16 cellular contexts compared by ENCODE assay signal in the genomic region with DNA sequence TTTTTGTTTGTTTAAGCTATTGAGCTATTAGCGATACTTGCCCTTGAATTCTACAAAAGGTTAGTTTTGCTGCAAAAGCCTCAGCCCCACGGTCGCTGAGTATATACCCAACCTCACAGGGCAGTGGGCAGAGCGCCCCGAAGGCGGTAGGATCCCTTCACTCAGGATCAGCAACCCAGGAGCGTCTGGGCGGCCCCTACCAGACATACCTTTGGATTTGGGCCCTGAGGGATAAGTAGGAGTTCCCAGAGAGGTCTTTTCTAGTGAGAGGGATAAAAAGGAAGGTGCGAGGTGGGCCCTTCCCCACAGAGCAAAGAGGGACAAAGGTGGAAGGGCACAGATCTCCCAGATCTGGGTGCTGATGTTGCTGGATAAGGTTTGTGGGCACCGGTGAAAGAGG. TPM values are rescaled to one million over a fixed set of nuclear protein-coding genes. Genes with fewer than 3 reads are reported as not detected.
"Had no signal": no experiment of that assay in that cellular context is flagged by ENCODE, and none has a peak within 500 bp of the region (broad histone marks: within the 10 kb centered on the region; RNA-seq: fewer than 3 reads in every experiment).

No MANE protein-coding gene starts in this region.

- H3K27ac ChIP-seq: body of pancreas, hepatocyte, left lung had no signal

- H3K27me3 ChIP-seq: body of pancreas, hepatocyte had no signal

- H3K27ac Mint-ChIP-seq: activated B cell treated with CpG ODN at 0.5 μM for 24 hours; activated CD4-positive, alpha-beta memory T cell treated with anti-CD3 and anti-CD28 coated beads, Interleukin-2, amount 10 ng/mL, durations not matched to agents 7 days and 5 days; activated CD8-positive, alpha-beta memory T cell treated with anti-CD3 and anti-CD28 coated beads, Interleukin-2, amount 10 ng/mL, durations not matched to agents 7 days and 5 days; activated naive CD8-positive, alpha-beta T cell treated with anti-CD3 and anti-CD28 coated beads, Interleukin-2, amount 10 ng/mL, durations not matched to agents 7 days and 5 days; effector memory CD8-positive, alpha-beta T cell; stimulated activated naive B cell treated with anti-CD40 and anti-IgM and Interleukin-4, amounts not matched to agents 10 μg/mL and 1 μg/mL and 100 μg/mL, for 72 hours had no signal

- ATAC-seq: activated CD8-positive, alpha-beta memory T cell treated with anti-CD3 and anti-CD28 coated beads, Interleukin-2, amount 10 ng/mL, durations not matched to agents 7 days and 5 days; body of pancreas; effector memory CD8-positive, alpha-beta T cell; left lung; sciatic nerve; stimulated activated naive B cell treated with anti-CD40 and anti-IgM and Interleukin-4, amounts not matched to agents 10 μg/mL and 1 μg/mL and 100 μg/mL, for 72 hours had no signal

- H3K4me2 ChIP-seq: hepatocyte, smooth muscle cell had no signal

- H3K4me3 Mint-ChIP-seq: activated B cell treated with CpG ODN at 0.5 μM for 24 hours; activated CD4-positive, alpha-beta memory T cell treated with anti-CD3 and anti-CD28 coated beads, Interleukin-2, amount 10 ng/mL, durations not matched to agents 7 days and 5 days; activated CD8-positive, alpha-beta memory T cell treated with anti-CD3 and anti-CD28 coated beads, Interleukin-2, amount 10 ng/mL, durations not matched to agents 7 days and 5 days; activated naive CD8-positive, alpha-beta T cell treated with anti-CD3 and anti-CD28 coated beads, Interleukin-2, amount 10 ng/mL, durations not matched to agents 7 days and 5 days; effector memory CD8-positive, alpha-beta T cell; stimulated activated naive B cell treated with anti-CD40 and anti-IgM and Interleukin-4, amounts not matched to agents 10 μg/mL and 1 μg/mL and 100 μg/mL, for 72 hours had no signal

- H3K4me3 ChIP-seq: body of pancreas, hepatocyte, left lung, smooth muscle cell had no signal

- DNase-seq: activated B cell treated with CpG ODN at 0.5 μM for 24 hours; activated CD4-positive, alpha-beta memory T cell treated with anti-CD3 and anti-CD28 coated beads, Interleukin-2, amount 10 ng/mL, durations not matched to agents 7 days and 5 days; activated CD4-positive, alpha-beta T cell treated with anti-CD3 and anti-CD28 coated beads for 4 hours; activated CD8-positive, alpha-beta memory T cell treated with anti-CD3 and anti-CD28 coated beads, Interleukin-2, amount 10 ng/mL, durations not matched to agents 7 days and 5 days; activated naive CD8-positive, alpha-beta T cell treated with anti-CD3 and anti-CD28 coated beads, Interleukin-2, amount 10 ng/mL, durations not matched to agents 7 days and 5 days; amygdala; body of pancreas; effector memory CD8-positive, alpha-beta T cell; foreskin fibroblast; kidney; left lung; stimulated activated CD4-positive, alpha-beta T cell treated with anti-CD3 and anti-CD28 coated beads, Interleukin-4, amount 100 ng/mL, for 4 hours; stimulated activated naive B cell treated with anti-CD40 and anti-IgM and Interleukin-4, amounts not matched to agents 10 μg/mL and 1 μg/mL and 100 μg/mL, for 72 hours had no signal

- H3K9me3 Mint-ChIP-seq: activated B cell treated with CpG ODN at 0.5 μM for 24 hours; activated CD4-positive, alpha-beta memory T cell treated with anti-CD3 and anti-CD28 coated beads, Interleukin-2, amount 10 ng/mL, durations not matched to agents 7 days and 5 days; activated naive CD8-positive, alpha-beta T cell treated with anti-CD3 and anti-CD28 coated beads, Interleukin-2, amount 10 ng/mL, durations not matched to agents 7 days and 5 days; effector memory CD8-positive, alpha-beta T cell had no signal

- H3K36me3 Mint-ChIP-seq: activated CD8-positive, alpha-beta memory T cell treated with anti-CD3 and anti-CD28 coated beads, Interleukin-2, amount 10 ng/mL, durations not matched to agents 7 days and 5 days; activated naive CD8-positive, alpha-beta T cell treated with anti-CD3 and anti-CD28 coated beads, Interleukin-2, amount 10 ng/mL, durations not matched to agents 7 days and 5 days; stimulated activated naive B cell treated with anti-CD40 and anti-IgM and Interleukin-4, amounts not matched to agents 10 μg/mL and 1 μg/mL and 100 μg/mL, for 72 hours had no signal

- H3K4me1 Mint-ChIP-seq: activated B cell treated with CpG ODN at 0.5 μM for 24 hours; activated CD8-positive, alpha-beta memory T cell treated with anti-CD3 and anti-CD28 coated beads, Interleukin-2, amount 10 ng/mL, durations not matched to agents 7 days and 5 days; activated naive CD8-positive, alpha-beta T cell treated with anti-CD3 and anti-CD28 coated beads, Interleukin-2, amount 10 ng/mL, durations not matched to agents 7 days and 5 days; stimulated activated naive B cell treated with anti-CD40 and anti-IgM and Interleukin-4, amounts not matched to agents 10 μg/mL and 1 μg/mL and 100 μg/mL, for 72 hours had no signal

- H2AFZ ChIP-seq: hepatocyte had no signal

- H3K36me3 ChIP-seq: left lung had no signal

- H3K9me3 ChIP-seq: body of pancreas, left lung had no signal

RNA-seq across cellular contexts. Expression of gene SASH1, which starts 6.1 kb away (rescaled TPM):
- total RNA-seq: activated naive CD8-positive, alpha-beta T cell treated with anti-CD3 and anti-CD28 coated beads, Interleukin-2, amount 10 ng/mL, durations not matched to agents 7 days and 5 days had no signal
